11 cellular contexts compared by ENCODE assay signal in the genomic region with DNA sequence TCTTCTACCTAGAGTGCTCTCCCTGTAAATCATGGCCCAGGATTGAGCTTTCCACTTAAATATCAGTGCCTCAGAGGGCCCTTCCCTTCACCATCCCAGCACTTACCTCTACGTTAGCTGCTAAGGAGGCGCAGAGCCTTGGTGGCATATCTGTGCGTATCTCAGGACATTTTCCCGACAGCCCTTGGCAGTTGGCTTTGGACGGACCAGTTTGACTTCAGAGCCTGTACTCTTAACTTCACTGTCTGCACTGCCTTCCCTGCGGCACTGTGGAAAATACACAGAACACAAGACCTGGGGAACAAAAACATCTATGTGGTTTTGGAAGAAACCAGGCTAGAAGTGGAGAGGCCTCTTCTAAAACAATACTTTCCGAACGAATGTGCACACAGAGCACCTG. TPM values are rescaled to one million over a fixed set of nuclear protein-coding genes. Genes with fewer than 3 reads are reported as not detected.
DNase-seq lines count a peak whose midpoint lies in the region; ATAC-seq and TF ChIP-seq lines count a peak whose summit lies in the region.
"Had no signal": no experiment of that assay in that cellular context is flagged by ENCODE, and none has a peak within 500 bp of the region (broad histone marks: within the 10 kb centered on the region; RNA-seq: fewer than 3 reads in every experiment).

No MANE protein-coding gene starts in this region.

- H3K27me3 ChIP-seq in thyroid gland = no peaks in the 10 kb centered on the region
- H3K27me3 ChIP-seq: sigmoid colon had no signal

- H3K9me3 Mint-ChIP-seq in activated naive CD4-positive, alpha-beta T cell treated with anti-CD3 and anti-CD28 coated beads, Interleukin-2, amount 10 ng/mL, durations not matched to agents 7 days and 5 days = no peaks in the 10 kb centered on the region
- no peaks in the 10 kb centered on the region for H3K9me3 Mint-ChIP-seq in activated T-helper 2 cell treated with anti-CD3 and anti-CD28 coated beads, Interferon-gamma antibody, Interleukin-2, Interleukin-4, amounts not matched to agents 10 μg/mL and 5 μg/mL and 100 μg/mL, durations not matched to agents 14 hours and 24 hours and 36 hours
- no peaks in the 10 kb centered on the region for H3K9me3 Mint-ChIP-seq in memory B cell

- CTCF ChIA-PET in activated naive CD4-positive, alpha-beta T cell treated with anti-CD3 and anti-CD28 coated beads, Interleukin-2, amount 10 ng/mL, durations not matched to agents 7 days and 5 days (lab: Charles Lee) = interaction anchor here (0.8 to 8.4 kb wide), 2 partner anchors 23 to 325 kb away, joined by 3 to 122 read pairs; partner anchors contain the start of gene GRPEL1

- peaks cover 32 to 38% of the 10 kb centered on the region in 2 donors for H3K4me1 ChIP-seq in thyroid gland

- peaks cover 49% of the 10 kb centered on the region for H3K4me1 Mint-ChIP-seq in activated naive CD4-positive, alpha-beta T cell treated with anti-CD3 and anti-CD28 coated beads, Interleukin-2, amount 10 ng/mL, durations not matched to agents 7 days and 5 days
- peaks cover 38% of the 10 kb centered on the region for H3K4me1 Mint-ChIP-seq in activated T-helper 2 cell treated with anti-CD3 and anti-CD28 coated beads, Interferon-gamma antibody, Interleukin-2, Interleukin-4, amounts not matched to agents 10 μg/mL and 5 μg/mL and 100 μg/mL, durations not matched to agents 14 hours and 24 hours and 36 hours (ENCODE audit: low read depth)
- H3K4me1 Mint-ChIP-seq in memory B cell = peaks cover 48% of the 10 kb centered on the region

- H3K36me3 Mint-ChIP-seq in activated naive CD4-positive, alpha-beta T cell treated with anti-CD3 and anti-CD28 coated beads, Interleukin-2, amount 10 ng/mL, durations not matched to agents 7 days and 5 days = peaks cover 22% of the 10 kb centered on the region
- peaks cover 9% of the 10 kb centered on the region for H3K36me3 Mint-ChIP-seq in activated T-helper 2 cell treated with anti-CD3 and anti-CD28 coated beads, Interferon-gamma antibody, Interleukin-2, Interleukin-4, amounts not matched to agents 10 μg/mL and 5 μg/mL and 100 μg/mL, durations not matched to agents 14 hours and 24 hours and 36 hours (ENCODE audit: low read depth)
- peaks cover 3% of the 10 kb centered on the region for H3K36me3 Mint-ChIP-seq in memory B cell

- H3K4me3 Mint-ChIP-seq in activated naive CD4-positive, alpha-beta T cell treated with anti-CD3 and anti-CD28 coated beads, Interleukin-2, amount 10 ng/mL, durations not matched to agents 7 days and 5 days = peak overlapping the region; percentile 93
- H3K4me3 Mint-ChIP-seq in activated T-helper 2 cell treated with anti-CD3 and anti-CD28 coated beads, Interferon-gamma antibody, Interleukin-2, Interleukin-4, amounts not matched to agents 10 μg/mL and 5 μg/mL and 100 μg/mL, durations not matched to agents 14 hours and 24 hours and 36 hours (ENCODE audit: low read depth) = peak overlapping the region; percentile 86
- peak overlapping the region; percentile 88 for H3K4me3 Mint-ChIP-seq in memory B cell

- no peak for ATAC-seq in memory B cell (ENCODE audit: low read depth)
- ATAC-seq in omental fat pad (ENCODE audit: low FRiP score) = no peak
- ATAC-seq: activated CD4-positive, CD25-positive, alpha-beta regulatory T cell treated with anti-CD3 and anti-CD28 coated beads, Interleukin-2, amount 50 U/mL, for 24 hours had no signal

- 48 to 51% methylated on average over 8 of the region's 8 CpGs for WGBS in thyroid gland, 2 donors

- no peak for TF ChIP-seq POLR2A in thyroid gland (IDR thresholded peaks at IDR 0.05)

- TF ChIP-seq CTCF in thyroid gland (IDR thresholded peaks at IDR 0.05) (no peak), omental fat pad (IDR thresholded peaks at IDR 0.05) (no peak)

- intact Hi-C loops in activated T-helper 2 cell treated with anti-CD3 and anti-CD28 coated beads, Interferon-gamma antibody, Interleukin-2, Interleukin-4, amounts not matched to agents 10 μg/mL and 5 μg/mL and 100 μg/mL, durations not matched to agents 14 hours and 24 hours and 36 hours (cut with micrococcal nuclease) = no loop called here
- intact Hi-C loops in thyroid gland (cut with DNase I) = loop anchor here (10.0 kb wide), 1 partner anchor 141 kb away; the partner anchor contains the start of gene TBC1D14

- H3K27ac ChIP-seq in thyroid gland = peak overlapping the region in 2 of 3 donors; percentile 13 to 19

- no peaks in the 10 kb centered on the region for H3K9me3 ChIP-seq in thyroid gland
- H3K9me3 ChIP-seq: sigmoid colon had no signal

- no peak for DNase-seq in activated naive CD4-positive, alpha-beta T cell treated with anti-CD3 and anti-CD28 coated beads, Interleukin-2, amount 10 ng/mL, durations not matched to agents 7 days and 5 days
- no peak for DNase-seq in activated naive CD4-positive, alpha-beta T cell (lab: John Stamatoyannopoulos, UW)
- no peak for DNase-seq in activated T-helper 2 cell treated with anti-CD3 and anti-CD28 coated beads, Interferon-gamma antibody, Interleukin-2, Interleukin-4, amounts not matched to agents 10 μg/mL and 5 μg/mL and 100 μg/mL, durations not matched to agents 14 hours and 24 hours and 36 hours (ENCODE audit: low spot score)
- DNase-seq in memory B cell (ENCODE audit: low spot score in 2 of 2) (no peak), thyroid gland (peak; percentile 21 to 26), omental fat pad (ENCODE audit: low spot score) (no peak), superior temporal gyrus (ENCODE audit: extremely low spot score) (no peak)
- DNase-seq in stimulated activated CD4-positive, alpha-beta T cell treated with anti-CD3 and anti-CD28 coated beads, Interleukin-2, amount 100 ng/mL, for 48 hours = no peak
- DNase-seq: NCI-H2029, sigmoid colon had no signal

- no peaks in the 10 kb centered on the region for H3K36me3 ChIP-seq in thyroid gland

- peaks cover 20% of the 10 kb centered on the region for H3K27me3 Mint-ChIP-seq in activated naive CD4-positive, alpha-beta T cell treated with anti-CD3 and anti-CD28 coated beads, Interleukin-2, amount 10 ng/mL, durations not matched to agents 7 days and 5 days
- peaks cover 7% of the 10 kb centered on the region for H3K27me3 Mint-ChIP-seq in activated T-helper 2 cell treated with anti-CD3 and anti-CD28 coated beads, Interferon-gamma antibody, Interleukin-2, Interleukin-4, amounts not matched to agents 10 μg/mL and 5 μg/mL and 100 μg/mL, durations not matched to agents 14 hours and 24 hours and 36 hours (ENCODE audit: low read depth)
- no peaks in the 10 kb centered on the region for H3K27me3 Mint-ChIP-seq in memory B cell

- no peak overlapping the region for H3K27ac Mint-ChIP-seq in activated naive CD4-positive, alpha-beta T cell treated with anti-CD3 and anti-CD28 coated beads, Interleukin-2, amount 10 ng/mL, durations not matched to agents 7 days and 5 days
- no peak overlapping the region for H3K27ac Mint-ChIP-seq in activated T-helper 2 cell treated with anti-CD3 and anti-CD28 coated beads, Interferon-gamma antibody, Interleukin-2, Interleukin-4, amounts not matched to agents 10 μg/mL and 5 μg/mL and 100 μg/mL, durations not matched to agents 14 hours and 24 hours and 36 hours
- H3K27ac Mint-ChIP-seq in memory B cell = peak overlapping the region; percentile 83

- H3K4me3 ChIP-seq in thyroid gland (replicated peaks in 1 of 3) = peak overlapping the region in 1 of 3 donors; percentile 1

RNA-seq across cellular contexts. Expression of gene TADA2B, which starts 2.4 kb away (rescaled TPM):
- 12.9 and 13.3 TPM in 2 replicates for total RNA-seq in activated T-helper 2 cell treated with anti-CD3 and anti-CD28 coated beads, Interferon-gamma antibody, Interleukin-2, Interleukin-4, amounts not matched to agents 10 μg/mL and 5 μg/mL and 100 μg/mL, durations not matched to agents 14 hours and 24 hours and 36 hours
- total RNA-seq in thyroid gland (10 to 100 TPM; 17.9 to 34.1 (median 26.6) TPM), omental fat pad (10 to 100 TPM; 12.2 to 20.5 (median 16.5) TPM)

RNA-seq across cellular contexts. Expression of gene GRPEL1, which starts 22.3 kb away (rescaled TPM):
- 84.4 and 84.6 TPM in 2 replicates for total RNA-seq in activated T-helper 2 cell treated with anti-CD3 and anti-CD28 coated beads, Interferon-gamma antibody, Interleukin-2, Interleukin-4, amounts not matched to agents 10 μg/mL and 5 μg/mL and 100 μg/mL, durations not matched to agents 14 hours and 24 hours and 36 hours
- total RNA-seq in thyroid gland (10 to 100 TPM; 13.4 to 21.9 (median 17.5) TPM), omental fat pad (10 to 100 TPM; 25.4 to 62.1 (median 33.8) TPM)

Comparison
In these comparisons a context has a peak if more than half of its experiments do, and no peak if none do; other contexts are left out.
1. DNase-seq: peak in thyroid gland (2 of 2); none in activated naive CD4-positive, alpha-beta T cell treated with anti-CD3 and anti-CD28 coated beads, Interleukin-2, amount 10 ng/mL, durations not matched to agents 7 days and 5 days (single experiment), activated naive CD4-positive, alpha-beta T cell (0 of 4), activated T-helper 2 cell treated with anti-CD3 and anti-CD28 coated beads, Interferon-gamma antibody, Interleukin-2, Interleukin-4, amounts not matched to agents 10 μg/mL and 5 μg/mL and 100 μg/mL, durations not matched to agents 14 hours and 24 hours and 36 hours (single experiment), memory B cell (0 of 2), omental fat pad (single experiment), superior temporal gyrus (single experiment) and stimulated activated CD4-positive, alpha-beta T cell treated with anti-CD3 and anti-CD28 coated beads, Interleukin-2, amount 100 ng/mL, for 48 hours (0 of 2).
2. Peak in every context shown above with its lines, with median percentiles within 50 percentile points of each other: H3K4me3 Mint-ChIP-seq.